21 cellular contexts compared by ENCODE assay signal in genomic region chr15:100133001-100133400, GRCh38.
"Had no signal": no experiment of that assay in that cellular context is flagged by ENCODE, and none has a peak within 500 bp of the region (broad histone marks: within the 10 kb centered on the region; RNA-seq: fewer than 3 reads in every experiment).

No MANE protein-coding gene starts in this region.

- H3K27ac ChIP-seq: hepatocyte, skin epidermis had no signal

- H2AFZ ChIP-seq: hepatocyte had no signal

- H3K27me3 ChIP-seq: hepatocyte, right lobe of liver, tibial nerve had no signal

- H3K4me3 ChIP-seq: hepatocyte, mucosa of descending colon, right lobe of liver, skin epidermis, tibial nerve had no signal

- DNase-seq: activated CD4-positive, CD25-positive, alpha-beta regulatory T cell treated with anti-CD3 and anti-CD28 coated beads, Interleukin-2, amount 50 U/mL, for 72 hours; activated T-cell treated with anti-CD3 and anti-CD28 coated beads, Interleukin-2, amount 50 U/mL, for 1 hour; aorta; caudate nucleus; dermis blood vessel endothelial cell; effector CD8-positive, alpha-beta T cell; glutamatergic neuron; left colon; mesenchymal stem cell; mucosa of descending colon; nephron progenitor cell; nucleus accumbens; stimulated activated CD4-positive, alpha-beta T cell treated with anti-CD3 and anti-CD28 coated beads, Interleukin-2, amount 100 ng/mL, for 24 hours; stimulated activated naive CD8-positive, alpha-beta T cell treated with anti-CD3 and anti-CD28 coated beads, Interleukin-15, amount 100 ng/mL, for 72 hours had no signal

- H3K79me2 ChIP-seq: hepatocyte had no signal

- ATAC-seq: activated naive CD4-positive, alpha-beta T cell treated with anti-CD3 and anti-CD28 coated beads, Interleukin-2, amount 50 U/mL, for 72 hours; activated T-helper 17 cell treated with anti-CD3 and anti-CD28 coated beads, Interleukin-2, amount 50 U/mL, for 72 hours; left colon; mucosa of descending colon; stimulated activated effector memory CD8-positive, alpha-beta T cell treated with anti-CD3 and anti-CD28 coated beads, Interleukin-12 subunit alpha, Interleukin-12 subunit beta, amount 100 ng/mL, for 72 hours; stimulated activated naive CD8-positive, alpha-beta T cell treated with anti-CD3 and anti-CD28 coated beads, Interleukin-15, amount 100 ng/mL, for 72 hours had no signal

- H3K9me3 ChIP-seq: mucosa of descending colon, right lobe of liver, tibial nerve had no signal

- H3K4me2 ChIP-seq: hepatocyte had no signal

- H3K36me3 ChIP-seq: tibial nerve had no signal
